ENCODE assay signal across 1 cellular context in genomic region chr16:68079616-68080344, GRCh38.
TF ChIP-seq lines count a peak whose summit lies in the region.

No MANE protein-coding gene starts in this region.

TF ChIP-seq in HepG2, 621 proteins besides CTCF, POLR2A, EP300 and RAD21 (continued from another document and continues in another):
- TF ChIP-seq ARID5B (CRISPR knock-in tag; IDR thresholded peaks at IDR 0.05) (peak; percentile 95), ZNF264 (CRISPR knock-in tag; IDR thresholded peaks at IDR 0.05) (peak; percentile 93), ZNF512B (CRISPR knock-in tag; IDR thresholded peaks at IDR 0.05; ENCODE audit: borderline replicate concordance) (peak; percentile 96), MIXL1 (CRISPR knock-in tag; IDR thresholded peaks at IDR 0.05) (peak; percentile 97), SP1 (IDR thresholded peaks at IDR 0.05) (no peak), SP1 (CRISPR knock-in tag; IDR thresholded peaks at IDR 0.05) (peak; percentile 82), FIP1L1 (IDR thresholded peaks at IDR 0.05; ENCODE audit: borderline replicate concordance, insufficient read depth, low read depth, low read length) (peak; percentile 79; the same call in 1 of the 2 replicates), E2F1 (CRISPR knock-in tag; IDR thresholded peaks at IDR 0.05) (peak; percentile 62), RFX3 (CRISPR knock-in tag; IDR thresholded peaks at IDR 0.05) (no peak), MAF1 (CRISPR knock-in tag; IDR thresholded peaks at IDR 0.05; ENCODE audit: borderline replicate concordance) (peak; percentile 73; the same call in 1 of the 2 replicates), ZNF615 (CRISPR knock-in tag; IDR thresholded peaks at IDR 0.05; ENCODE audit: borderline replicate concordance) (peak; percentile 89; the same call in 1 of the 2 replicates), NBN (conservative IDR thresholded peaks at IDR 0.05) (no peak), TOPORS (CRISPR knock-in tag; IDR thresholded peaks at IDR 0.05) (peak; percentile 77), NCOR1 (IDR thresholded peaks at IDR 0.05; ENCODE audit: borderline replicate concordance, low read length) (peak; percentile 97), PAWR (CRISPR knock-in tag; IDR thresholded peaks at IDR 0.05; ENCODE audit: borderline replicate concordance) (no peak), SOX13 (IDR thresholded peaks at IDR 0.05) (peak; percentile 71; the same call in 1 of the 2 replicates), SOX13 (CRISPR knock-in tag; conservative IDR thresholded peaks at IDR 0.05 in 1 of 2, IDR thresholded peaks at IDR 0.05 in 1 of 2) (peak in 1 of 2 experiments; percentile 82; a peak in 2 of 4 replicates), ZNF230 (CRISPR knock-in tag; IDR thresholded peaks at IDR 0.05) (no peak), ZSCAN12 (CRISPR knock-in tag; IDR thresholded peaks at IDR 0.05) (no peak; the same call in 1 of the 2 replicates), ZBTB8A (CRISPR knock-in tag; IDR thresholded peaks at IDR 0.05; ENCODE audit: borderline replicate concordance, low read depth) (0 out of 2 replicates have a peak, but pooled peaks have one; percentile 44), ZNF839 (CRISPR knock-in tag; IDR thresholded peaks at IDR 0.05; ENCODE audit: borderline replicate concordance) (peak; percentile 84; the same call in 1 of the 2 replicates), ZFP90 (CRISPR knock-in tag; IDR thresholded peaks at IDR 0.05; ENCODE audit: borderline replicate concordance) (peak; percentile 92), ZBTB42 (CRISPR knock-in tag; IDR thresholded peaks at IDR 0.05) (no peak), BCL3 (CRISPR knock-in tag; IDR thresholded peaks at IDR 0.05) (0 out of 2 replicates have a peak, but pooled peaks have one; percentile 76), NFE2L1 (CRISPR knock-in tag; IDR thresholded peaks at IDR 0.05; ENCODE audit: borderline replicate concordance) (no peak), ZNF788 (CRISPR knock-in tag; IDR thresholded peaks at IDR 0.05; ENCODE audit: borderline replicate concordance) (peak; percentile 94; the same call in 1 of the 2 replicates), RBAK (CRISPR knock-in tag; IDR thresholded peaks at IDR 0.05) (no peak; the same call in 1 of the 2 replicates), ZKSCAN8 (CRISPR knock-in tag; IDR thresholded peaks at IDR 0.05; ENCODE audit: borderline replicate concordance) (peak; percentile 93; the same call in 1 of the 2 replicates), ARID2 (CRISPR knock-in tag; IDR thresholded peaks at IDR 0.05; ENCODE audit: borderline replicate concordance) (peak; percentile 98), MXD1 (CRISPR knock-in tag; IDR thresholded peaks at IDR 0.05) (0 out of 2 replicates have a peak, but pooled peaks have one; percentile 34), CREB1 (IDR thresholded peaks at IDR 0.05) (0 out of 2 replicates have a peak, but pooled peaks have one; percentile 6), CREB1 (CRISPR knock-in tag; IDR thresholded peaks at IDR 0.05) (peak; percentile 85), GRHL1 (CRISPR knock-in tag; conservative IDR thresholded peaks at IDR 0.05) (no peak), CBX5 (CRISPR knock-in tag; IDR thresholded peaks at IDR 0.05; ENCODE audit: borderline replicate concordance) (peak; percentile 90; the same call in 1 of the 2 replicates), FOSL2 (CRISPR knock-in tag; IDR thresholded peaks at IDR 0.05) (peak; percentile 77), ZNF7 (CRISPR knock-in tag; IDR thresholded peaks at IDR 0.05) (no peak), PAF1 (CRISPR knock-in tag; IDR thresholded peaks at IDR 0.05) (no peak), NRL (CRISPR knock-in tag; IDR thresholded peaks at IDR 0.05; ENCODE audit: borderline replicate concordance) (peak; percentile 76; the same call in 1 of the 2 replicates), GATAD2A (CRISPR knock-in tag; IDR thresholded peaks at IDR 0.05) (peak; percentile 95), SRSF9 (IDR thresholded peaks at IDR 0.05; ENCODE audit: borderline replicate concordance, insufficient read depth, low read depth, low read length, poor library complexity, severe bottlenecking) (no peak), NFE2L2 (IDR thresholded peaks at IDR 0.05; ENCODE audit: low read length) (no peak), ZNF678 (CRISPR knock-in tag; IDR thresholded peaks at IDR 0.05) (0 out of 2 replicates have a peak, but pooled peaks have one; percentile 43), ZMYM4 (CRISPR knock-in tag; IDR thresholded peaks at IDR 0.05) (peak; percentile 59; the same call in 1 of the 2 replicates), ZNF503 (CRISPR knock-in tag; IDR thresholded peaks at IDR 0.05) (peak; percentile 96), ZBTB10 (CRISPR knock-in tag; IDR thresholded peaks at IDR 0.05; ENCODE audit: borderline replicate concordance) (peak; percentile 77; the same call in 1 of the 2 replicates), ZNF101 (CRISPR knock-in tag; IDR thresholded peaks at IDR 0.05; ENCODE audit: borderline replicate concordance, low read depth) (no peak), ZBTB7B (CRISPR knock-in tag; IDR thresholded peaks at IDR 0.05) (peak; percentile 98), ZNF263 (CRISPR knock-in tag; IDR thresholded peaks at IDR 0.05) (peak; percentile 97), MAFK (conservative IDR thresholded peaks at IDR 0.05 in 1 of 2, IDR thresholded peaks at IDR 0.05 in 1 of 2; ENCODE audit: low read length in 2 of 2) (no peak), ZNF546 (CRISPR knock-in tag; conservative IDR thresholded peaks at IDR 0.05) (no peak)
